Comparison of ENCODE assay signal across 22 cellular contexts in genomic region chr9:136596630-136597031, GRCh38. TPM values are rescaled to one million over a fixed set of nuclear protein-coding genes. Genes with fewer than 3 reads are reported as not detected.
DNase-seq lines count a peak whose midpoint lies in the region; ATAC-seq, FAIRE-seq and TF ChIP-seq lines count a peak whose summit lies in the region.
"Had no signal": no experiment of that assay in that cellular context is flagged by ENCODE, and none has a peak within 500 bp of the region (broad histone marks: within the 10 kb centered on the region; RNA-seq: fewer than 3 reads in every experiment).

No MANE protein-coding gene starts in this region.

- H3K27ac Mint-ChIP-seq in activated naive CD4-positive, alpha-beta T cell treated with anti-CD3 and anti-CD28 coated beads, Interleukin-2, amount 50 U/mL, for 24 hours, result peak overlapping the region; percentile 62
- H3K27ac Mint-ChIP-seq in activated naive CD4-positive, alpha-beta T cell treated with anti-CD3 and anti-CD28 coated beads, Interleukin-2, amount 10 ng/mL, durations not matched to agents 7 days and 5 days, result no peak overlapping the region
- H3K27ac Mint-ChIP-seq: activated CD4-positive, alpha-beta memory T cell treated with anti-CD3 and anti-CD28 coated beads for 36 hours; activated naive CD4-positive, alpha-beta T cell treated with anti-CD3 and anti-CD28 coated beads, Interleukin-2, amount 50 U/mL, for 72 hours; CD4-positive, alpha-beta T cell; stimulated activated memory B cell treated with anti-CD40 and anti-IgM and Interleukin-4, amounts not matched to agents 10 μg/mL and 1 μg/mL and 100 μg/mL, for 72 hours had no signal

- CTCF ChIA-PET in activated naive CD4-positive, alpha-beta T cell treated with anti-CD3 and anti-CD28 coated beads, Interleukin-2, amount 10 ng/mL, durations not matched to agents 7 days and 5 days (lab: Charles Lee), result no interaction called here
- CTCF ChIA-PET in H1 (lab: Charles Lee; ENCODE audit: partially characterized antibody), result no interaction called here

- H2AK5ac ChIP-seq in H1 (ENCODE audit: low read depth, low read length), result no peak overlapping the region

- intact Hi-C loops in mucosa of descending colon (cut with DNase I, micrococcal nuclease), result no loop called here

- H3K4me3 ChIP-seq in H1 (ENCODE audit: extremely low read depth in 1 of 4, insufficient read depth in 2 of 4, low read depth in 3 of 4, low read length in 4 of 4), result no peak overlapping the region
- no peak overlapping the region for H3K4me3 ChIP-seq in mucosa of descending colon
- no peak overlapping the region for H3K4me3 ChIP-seq in foreskin fibroblast (ENCODE audit: low read depth in 1 of 2, low read length in 2 of 2)
- H3K4me3 ChIP-seq in coronary artery, result no peak overlapping the region
- H3K4me3 ChIP-seq: upper lobe of right lung had no signal

- H3K9ac ChIP-seq in H1 (replicated peaks in 1 of 4; ENCODE audit: extremely low read depth in 1 of 4, low read depth in 3 of 4, low read length in 3 of 4), result no peak overlapping the region

- no peak overlapping the region for H3K4me2 ChIP-seq in H1 (ENCODE audit: insufficient read depth in 1 of 2, low read depth in 2 of 2, low read length in 2 of 2)

- no peaks in the 10 kb centered on the region for H3K79me1 ChIP-seq in H1 (ENCODE audit: low read depth, low read length)

- TF ChIP-seq RAD21 in H1 (IDR thresholded peaks at IDR 0.05 in 1 of 2, conservative IDR thresholded peaks at IDR 0.05 in 1 of 2; ENCODE audit: low read depth in 2 of 2, low read length in 2 of 2), result no peak

- ATAC-seq in mucosa of descending colon (peak; percentile 55), HG02588 (IDR thresholded peaks at IDR 0.05; ENCODE audit: unreplicated experiment) (no peak)
- ATAC-seq: activated naive CD4-positive, alpha-beta T cell treated with anti-CD3 and anti-CD28 coated beads, Interleukin-2, amount 50 U/mL, for 72 hours; activated T-cell treated with anti-CD3 and anti-CD28 coated beads, Interleukin-2, amount 50 U/mL, for 4 hours; HCT116; stimulated activated memory B cell treated with anti-CD40 and anti-IgM and Interleukin-4, amounts not matched to agents 10 μg/mL and 1 μg/mL and 100 μg/mL, for 72 hours; upper lobe of right lung had no signal

- 87% methylated on average over 14 of the region's 16 CpGs; no CpG with 5 or more reads in 1 of the 2 experiments for WGBS in H1 (ENCODE audit: extremely low coverage in 1 of 2, insufficient coverage in 1 of 2, insufficient read length in 1 of 2, insufficient replicate concordance in 2 of 2, low coverage in 1 of 2, low lambda C conversion rate in 2 of 2, missing lambda C conversion rate in 1 of 2), 2 experiments

- H3K4me1 Mint-ChIP-seq in activated naive CD4-positive, alpha-beta T cell treated with anti-CD3 and anti-CD28 coated beads, Interleukin-2, amount 50 U/mL, for 24 hours, result no peaks in the 10 kb centered on the region
- H3K4me1 Mint-ChIP-seq in activated naive CD4-positive, alpha-beta T cell treated with anti-CD3 and anti-CD28 coated beads, Interleukin-2, amount 10 ng/mL, durations not matched to agents 7 days and 5 days, result no peaks in the 10 kb centered on the region

- no peak overlapping the region for H3K14ac ChIP-seq in H1 (ENCODE audit: insufficient read length)

- H3K4me3 Mint-ChIP-seq in activated naive CD4-positive, alpha-beta T cell treated with anti-CD3 and anti-CD28 coated beads, Interleukin-2, amount 50 U/mL, for 24 hours, result no peak overlapping the region
- no peak overlapping the region for H3K4me3 Mint-ChIP-seq in activated naive CD4-positive, alpha-beta T cell treated with anti-CD3 and anti-CD28 coated beads, Interleukin-2, amount 10 ng/mL, durations not matched to agents 7 days and 5 days
- H3K4me3 Mint-ChIP-seq: activated CD4-positive, alpha-beta memory T cell treated with anti-CD3 and anti-CD28 coated beads for 36 hours; activated T-cell treated with anti-CD3 and anti-CD28 coated beads, Interleukin-2, amount 50 U/mL, for 4 hours; CD4-positive, alpha-beta T cell; stimulated activated memory B cell treated with anti-CD40 and anti-IgM and Interleukin-4, amounts not matched to agents 10 μg/mL and 1 μg/mL and 100 μg/mL, for 72 hours had no signal

- H2BK5ac ChIP-seq in H1 (ENCODE audit: low read depth, low read length), result 0 out of 2 replicates have a peak overlapping the region, but pooled peaks have one; percentile 44

- no peak overlapping the region for H3K56ac ChIP-seq in H1 (replicated peaks; ENCODE audit: insufficient read length, low read depth, low read length)

- H3K4me1 ChIP-seq in H1 (replicated peaks in 1 of 4; ENCODE audit: control insufficient read depth in 3 of 4, insufficient read depth in 4 of 4, low read length in 3 of 4), result peaks cover 0 to 17% (median 4%) of the 10 kb centered on the region in 4 experiments; a peak in 5 of 7 replicates
- peaks cover 7% of the 10 kb centered on the region for H3K4me1 ChIP-seq in mucosa of descending colon (ENCODE audit: low read depth)
- H3K4me1 ChIP-seq: upper lobe of right lung had no signal

- H2BK12ac ChIP-seq in H1 (ENCODE audit: low read depth, low read length), result peak overlapping the region; percentile 84; the same call in 1 of the 2 replicates

- no peak for TF ChIP-seq POLR2A in H1 (IDR thresholded peaks at IDR 0.05; ENCODE audit: control extremely low read depth in 1 of 2, low read depth in 2 of 2, low read length in 2 of 2)

- H2BK120ac ChIP-seq in H1 (replicated peaks; ENCODE audit: low read depth, low read length), result no peak overlapping the region

- H3K27ac ChIP-seq in H1 (ENCODE audit: low read depth, low read length) (no peak overlapping the region), temporal lobe (ENCODE audit: low read depth, low read length) (peak overlapping the region; percentile 86), coronary artery (no peak overlapping the region)
- H3K27ac ChIP-seq: upper lobe of right lung had no signal

- no peak overlapping the region for H3K23ac ChIP-seq in H1 (ENCODE audit: insufficient read length)

- no peaks in the 10 kb centered on the region; a peak in 1 of 4 replicates for H3K9me3 ChIP-seq in H1 (ENCODE audit: insufficient read depth in 2 of 2, low read depth in 1 of 2, low read length in 1 of 2)
- no peaks in the 10 kb centered on the region for H3K9me3 ChIP-seq in mucosa of descending colon
- H3K9me3 ChIP-seq: upper lobe of right lung had no signal

- H4K5ac ChIP-seq in H1 (ENCODE audit: insufficient read length, low read depth, low read length), result no peak overlapping the region

- no peak overlapping the region for H3K4ac ChIP-seq in H1 (replicated peaks; ENCODE audit: insufficient read length, low read depth, low read length)

- no peaks in the 10 kb centered on the region for H3K79me2 ChIP-seq in H1 (ENCODE audit: control insufficient read depth in 1 of 2, insufficient read depth in 2 of 2, low read length in 2 of 2)

- TF ChIP-seq CTCF in H1 (IDR thresholded peaks at IDR 0.05; ENCODE audit: control extremely low read depth in 1 of 3, insufficient read depth in 1 of 3, low read depth in 1 of 3, low read length in 3 of 3) (no peak), mucosa of descending colon (IDR thresholded peaks at IDR 0.05) (no peak), foreskin fibroblast (IDR thresholded peaks at IDR 0.05; ENCODE audit: low read depth, low read length) (no peak), coronary artery (IDR thresholded peaks at IDR 0.05) (no peak)

- H4K8ac ChIP-seq in H1 (ENCODE audit: extremely low read depth, insufficient read depth, low read length), result no peak overlapping the region

- H3K36me3 Mint-ChIP-seq in activated naive CD4-positive, alpha-beta T cell treated with anti-CD3 and anti-CD28 coated beads, Interleukin-2, amount 50 U/mL, for 24 hours, result no peaks in the 10 kb centered on the region
- no peaks in the 10 kb centered on the region for H3K36me3 Mint-ChIP-seq in activated naive CD4-positive, alpha-beta T cell treated with anti-CD3 and anti-CD28 coated beads, Interleukin-2, amount 10 ng/mL, durations not matched to agents 7 days and 5 days
- H3K36me3 Mint-ChIP-seq: activated CD4-positive, alpha-beta memory T cell treated with anti-CD3 and anti-CD28 coated beads for 36 hours; stimulated activated memory B cell treated with anti-CD40 and anti-IgM and Interleukin-4, amounts not matched to agents 10 μg/mL and 1 μg/mL and 100 μg/mL, for 72 hours had no signal

- FAIRE-seq in H1 (lab: Jason Lieb, UNC), result no peak
- FAIRE-seq: A204.1, bronchial epithelial cell, GM19239 had no signal

- H3K27me3 ChIP-seq in H1 (replicated peaks in 1 of 4; ENCODE audit: control insufficient read depth in 3 of 4, extremely low read depth in 1 of 4, insufficient read depth in 3 of 4, low read length in 3 of 4), result no peaks in the 10 kb centered on the region
- H3K27me3 ChIP-seq: upper lobe of right lung had no signal

- no peak for TF ChIP-seq EP300 in H1 (IDR thresholded peaks at IDR 0.05; ENCODE audit: borderline replicate concordance in 1 of 2, low read depth in 2 of 2, low read length in 2 of 2)

- no peaks in the 10 kb centered on the region for H3K36me3 ChIP-seq in H1 (ENCODE audit: control insufficient read depth in 2 of 4, insufficient read depth in 4 of 4, low read length in 3 of 4)
- no peaks in the 10 kb centered on the region for H3K36me3 ChIP-seq in mucosa of descending colon (ENCODE audit: low read depth)
- H3K36me3 ChIP-seq: upper lobe of right lung had no signal

- H2AFZ ChIP-seq in H1 (ENCODE audit: low read length), result no peak overlapping the region

- H3K18ac ChIP-seq in H1 (ENCODE audit: extremely low read depth, low read length), result no peak overlapping the region; the same call in 1 of the 2 replicates

- no peaks in the 10 kb centered on the region for H3K9me3 Mint-ChIP-seq in activated naive CD4-positive, alpha-beta T cell treated with anti-CD3 and anti-CD28 coated beads, Interleukin-2, amount 50 U/mL, for 24 hours
- H3K9me3 Mint-ChIP-seq in activated naive CD4-positive, alpha-beta T cell treated with anti-CD3 and anti-CD28 coated beads, Interleukin-2, amount 10 ng/mL, durations not matched to agents 7 days and 5 days, result peaks cover 7% of the 10 kb centered on the region
- H3K9me3 Mint-ChIP-seq: activated CD4-positive, alpha-beta memory T cell treated with anti-CD3 and anti-CD28 coated beads for 36 hours; activated T-cell treated with anti-CD3 and anti-CD28 coated beads, Interleukin-2, amount 50 U/mL, for 4 hours; CD4-positive, alpha-beta T cell had no signal

- no peak for DNase-seq in activated naive CD4-positive, alpha-beta T cell treated with anti-CD3 and anti-CD28 coated beads, Interleukin-2, amount 10 ng/mL, durations not matched to agents 7 days and 5 days
- DNase-seq in H1 (ENCODE audit: low read depth in 1 of 2, low spot score in 2 of 2), result no peak
- peak in 2 of 3 donors; percentile 46 to 50 for DNase-seq in mucosa of descending colon
- no peak for DNase-seq in foreskin fibroblast
- DNase-seq in coronary artery (ENCODE audit: low spot score), result no peak
- DNase-seq: activated CD4-positive, alpha-beta memory T cell treated with anti-CD3 and anti-CD28 coated beads for 36 hours; activated T-cell treated with anti-CD3 and anti-CD28 coated beads, Interleukin-2, amount 50 U/mL, for 4 hours; CD4-positive, alpha-beta T cell; NCI-H146; NCI-H2227 treated with DMSO at 0.1 percent for 48 hours; SHP77 treated with DMSO at 0.1 percent for 48 hours; T-helper 2 cell; upper lobe of right lung had no signal

- no peak overlapping the region for H2BK15ac ChIP-seq in H1 (ENCODE audit: low read length)

- H3K23me2 ChIP-seq in H1 (ENCODE audit: low read depth, low read length), result no peaks in the 10 kb centered on the region

- no peak overlapping the region for H4K91ac ChIP-seq in H1 (replicated peaks; ENCODE audit: insufficient read length, low read length)

- peaks cover 0 to 2% of the 10 kb centered on the region in 2 experiments for H4K20me1 ChIP-seq in H1 (replicated peaks in 1 of 2; ENCODE audit: control insufficient read depth in 1 of 2, insufficient read depth in 2 of 2, low read length in 2 of 2)

- H3K27me3 Mint-ChIP-seq in activated naive CD4-positive, alpha-beta T cell treated with anti-CD3 and anti-CD28 coated beads, Interleukin-2, amount 50 U/mL, for 24 hours, result peaks cover 2% of the 10 kb centered on the region
- peaks cover 36% of the 10 kb centered on the region for H3K27me3 Mint-ChIP-seq in activated naive CD4-positive, alpha-beta T cell treated with anti-CD3 and anti-CD28 coated beads, Interleukin-2, amount 10 ng/mL, durations not matched to agents 7 days and 5 days

- H2BK20ac ChIP-seq in H1 (ENCODE audit: low read length), result no peak overlapping the region

- POLR2A ChIA-PET in H1 (lab: Charles Lee; ENCODE audit: partially characterized antibody), result no interaction called here

RNA-seq across cellular contexts. Expression of gene NOTCH1, which starts 50.8 kb away (rescaled TPM):
- 55.6 and 60.9 TPM in 2 replicates for total RNA-seq in H1 (2021; fragmentation: NEBNext Ultra II Directional; extraction: Animal tissue kit (Norgen Biotek cat#: 25700))
- 6.9 and 19.9 TPM in 2 replicates for polyA plus RNA-seq in H1 (2011; rRNA removed)
- polyA plus RNA-seq in H1 (2011; cell fraction: cytosol; rRNA removed), result 7.3 TPM
- 41.0 TPM for polyA plus RNA-seq in H1 (2011; cell fraction: nucleus; rRNA removed)
- polyA plus RNA-seq in H1 (2012, experiment 1 of 2), result 17.4 to 31.4 TPM (median 28.7 TPM) in 4 replicates
- polyA plus RNA-seq in H1 (2012, experiment 2 of 2), result 20.1 TPM
- 33.5 TPM for polyA plus RNA-seq in H1 (2013, experiment 1 of 2)
- polyA plus RNA-seq in H1 (2013, experiment 2 of 2), result 26.3 TPM
- polyA minus RNA-seq in H1 (2011; rRNA and poly(A)+ RNA removed), result 12.2 and 13.8 TPM in 2 replicates
- 58.8 TPM for polyA minus RNA-seq in H1 (2011; cell fraction: cytosol; rRNA and poly(A)+ RNA removed)
- 41.9 TPM for polyA minus RNA-seq in H1 (2011; cell fraction: nucleus; rRNA and poly(A)+ RNA removed)
- total RNA-seq in mucosa of descending colon, result 100 to 1,000 TPM in 1 of 3 donors, 10 to 100 TPM in 2; 59.0 to 101 (median 72.6) TPM
- 29.0 TPM for total RNA-seq in temporal lobe

Comparison
In these comparisons a context has a peak if more than half of its experiments do, and no peak if none do; other contexts are left out.
1. DNase-seq: peak in mucosa of descending colon (2 of 3); none in activated naive CD4-positive, alpha-beta T cell treated with anti-CD3 and anti-CD28 coated beads, Interleukin-2, amount 10 ng/mL, durations not matched to agents 7 days and 5 days (single experiment), H1 (0 of 2), foreskin fibroblast (0 of 2) and coronary artery (single experiment).